10 cellular contexts compared by ENCODE assay signal in the genomic region with DNA sequence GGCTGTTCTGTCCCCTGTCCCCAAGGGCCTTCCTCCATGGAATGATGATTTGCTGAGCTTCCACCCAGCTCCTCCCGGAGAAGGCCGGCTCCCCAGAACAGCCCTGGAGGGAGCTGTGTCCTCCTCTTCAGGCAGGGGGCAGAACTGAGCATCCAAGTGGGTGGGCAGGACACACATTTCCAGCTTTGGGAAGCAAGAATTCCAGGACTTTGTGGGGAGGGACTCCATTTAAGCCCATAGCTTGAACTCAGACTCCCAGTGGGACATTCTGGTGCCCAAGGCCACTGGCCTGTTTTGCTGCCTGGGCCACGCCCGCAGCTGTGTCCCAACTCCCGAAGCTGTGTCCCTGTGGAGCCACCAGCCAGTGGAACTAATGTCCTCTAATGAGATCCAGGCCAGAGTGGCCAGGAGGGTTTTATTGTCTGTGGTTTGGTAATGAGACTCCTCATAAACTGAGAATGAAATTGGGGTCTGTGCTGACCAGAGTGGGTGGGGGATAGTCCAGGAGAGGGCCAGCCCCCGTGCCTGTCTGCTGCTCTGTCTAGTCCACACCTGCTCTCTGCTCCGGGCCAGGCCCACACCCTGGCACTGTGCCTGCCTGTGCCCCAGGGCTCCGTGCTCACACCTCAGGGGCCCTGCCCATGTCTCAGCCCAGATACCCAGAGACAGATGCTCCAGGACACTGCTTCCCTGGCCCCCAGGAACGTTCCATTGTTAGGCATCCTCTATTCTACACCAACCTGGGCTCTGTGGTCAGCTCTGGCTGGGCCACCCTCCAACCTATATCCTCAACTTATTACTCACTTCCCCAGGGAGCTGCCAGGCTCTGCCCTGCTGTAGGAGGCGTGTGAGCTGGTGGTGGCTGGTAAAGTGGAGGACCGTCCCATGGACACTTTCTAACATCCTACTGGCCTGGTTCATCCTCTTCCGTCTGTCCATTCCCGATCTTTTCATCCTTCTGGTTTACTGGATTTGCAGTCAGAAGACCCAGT. TPM values are rescaled to one million over a fixed set of nuclear protein-coding genes. Genes with fewer than 3 reads are reported as not detected.
DNase-seq lines count a peak whose midpoint lies in the region; ATAC-seq, FAIRE-seq and TF ChIP-seq lines count a peak whose summit lies in the region.
"Had no signal": no experiment of that assay in that cellular context is flagged by ENCODE, and none has a peak within 500 bp of the region (broad histone marks: within the 10 kb centered on the region; RNA-seq: fewer than 3 reads in every experiment).

No MANE protein-coding gene starts in this region.

- peak overlapping the region; percentile 20 for H3K27ac Mint-ChIP-seq in activated T-helper 17 cell treated with anti-CD3 and anti-CD28 coated beads, Interleukin-2, amount 50 U/mL, for 72 hours

- H3K4me3 Mint-ChIP-seq in activated T-helper 17 cell treated with anti-CD3 and anti-CD28 coated beads, Interleukin-2, amount 50 U/mL, for 72 hours: no peak overlapping the region

- H3K9me3 ChIP-seq in kidney (ENCODE audit: control insufficient read depth in 1 of 2, low read length in 2 of 2): no peaks in the 10 kb centered on the region
- H3K9me3 ChIP-seq: SJSA1 had no signal

- DNase-seq in AG04449 (ENCODE audit: low read depth, low spot score): no peak
- peak; percentile 51 for DNase-seq in H54 (ENCODE audit: insufficient read length, low spot score)
- DNase-seq in kidney: no peak
- DNase-seq in G401 (ENCODE audit: low spot score): no peak
- no peak for DNase-seq in GM12892 (ENCODE audit: insufficient read length)

- FAIRE-seq in H54 (lab: Jason Lieb, UNC) (peak; percentile 6), kidney (lab: Jason Lieb, UNC) (no peak), GM12892 (lab: Jason Lieb, UNC) (no peak)
- FAIRE-seq: frontal cortex had no signal

- no peak for ATAC-seq in activated T-helper 17 cell treated with anti-CD3 and anti-CD28 coated beads, Interleukin-2, amount 50 U/mL, for 72 hours (replicated peaks)
- no peak for ATAC-seq in GM18517 (IDR thresholded peaks at IDR 0.05; ENCODE audit: unreplicated experiment)
- ATAC-seq in GM19351 (IDR thresholded peaks at IDR 0.05; ENCODE audit: unreplicated experiment): no peak

- CTCF ChIA-PET in AG04449 (lab: Yijun Ruan, JAX): interaction anchor here (0.6 to 4.4 kb wide), 16 partner anchors 7 to 387 kb away, joined by 3 to 40 read pairs (median 4); a partner anchor contains a TSS

- no peak overlapping the region for H3K9ac ChIP-seq in kidney (ENCODE audit: low read length in 2 of 2)

- peaks cover 5% of the 10 kb centered on the region for H3K4me1 Mint-ChIP-seq in activated T-helper 17 cell treated with anti-CD3 and anti-CD28 coated beads, Interleukin-2, amount 50 U/mL, for 72 hours

- TF ChIP-seq CTCF in AG04449 (IDR thresholded peaks at IDR 0.05; ENCODE audit: insufficient read depth, low read length, missing control alignments) (peak; percentile 53), kidney (IDR thresholded peaks at IDR 0.05; ENCODE audit: borderline replicate concordance, extremely low read depth, insufficient read depth) (peak; percentile 26)

- H3K36me3 Mint-ChIP-seq in activated T-helper 17 cell treated with anti-CD3 and anti-CD28 coated beads, Interleukin-2, amount 50 U/mL, for 72 hours (ENCODE audit: low read depth): no peaks in the 10 kb centered on the region

- H3K9me3 Mint-ChIP-seq in activated T-helper 17 cell treated with anti-CD3 and anti-CD28 coated beads, Interleukin-2, amount 50 U/mL, for 72 hours: no peaks in the 10 kb centered on the region

- H3K27ac ChIP-seq in kidney (ENCODE audit: low read depth in 2 of 2, low read length in 2 of 2): no peak overlapping the region
- H3K27ac ChIP-seq: SJSA1 had no signal

- no peaks in the 10 kb centered on the region for H3K36me3 ChIP-seq in kidney (ENCODE audit: control insufficient read depth in 1 of 2, insufficient read depth in 2 of 2, low read length in 2 of 2)
- H3K36me3 ChIP-seq: SJSA1 had no signal

- POLR2A ChIA-PET in AG04449 (lab: Yijun Ruan, JAX): interaction anchor here (0.6 kb wide), 1 partner anchor 385 kb away, joined by 3 read pairs; no protein-coding TSS in a partner anchor

- intact Hi-C loops in kidney (cut with DNase I): no loop called here

- in situ Hi-C loops in G401 (cut with HindIII; ENCODE audit: low sequenced_read_pairs): no loop called here

- no peaks in the 10 kb centered on the region for H3K27me3 Mint-ChIP-seq in activated T-helper 17 cell treated with anti-CD3 and anti-CD28 coated beads, Interleukin-2, amount 50 U/mL, for 72 hours

- no peak overlapping the region for H3K4me3 ChIP-seq in AG04449 (ENCODE audit: low read depth, low read length)
- no peak overlapping the region for H3K4me3 ChIP-seq in kidney (ENCODE audit: low read length in 2 of 2)
- H3K4me3 ChIP-seq: SJSA1 had no signal

- peaks cover 4 to 9% of the 10 kb centered on the region in 2 donors for H3K4me1 ChIP-seq in kidney (ENCODE audit: control insufficient read depth in 1 of 2, insufficient read depth in 1 of 2, low read depth in 1 of 2, low read length in 2 of 2)

- TF ChIP-seq POLR2A in H54 (IDR thresholded peaks at IDR 0.05; ENCODE audit: low read depth, low read length): no peak
- no peak for TF ChIP-seq POLR2A in GM12892 (IDR thresholded peaks at IDR 0.05; ENCODE audit: low read depth, low read length)

RNA-seq across cellular contexts. Expression of a gene that starts 7.6 kb away (rescaled TPM):
- 1 to 10 TPM in 1 of 2 donors, under 1 TPM in 1; 0.78 to 2.3 TPM for total RNA-seq in activated T-helper 17 cell treated with anti-CD3 and anti-CD28 coated beads, Interleukin-2, amount 50 U/mL, for 72 hours
- 13.2 TPM for total RNA-seq in kidney
- polyA plus RNA-seq in kidney (ENCODE audit: insufficient read depth, low read depth, low replicate concordance): 6.0 TPM
- total RNA-seq in G401 (2014; rRNA removed; shearing (Covaris generic)): 2.3 and 3.6 TPM in 2 replicates
- polyA plus RNA-seq in GM12892 (2012; ENCODE audit: missing spikeins): 9.0 TPM
